ENCODE assay signal across 8 cellular contexts in the genomic region with DNA sequence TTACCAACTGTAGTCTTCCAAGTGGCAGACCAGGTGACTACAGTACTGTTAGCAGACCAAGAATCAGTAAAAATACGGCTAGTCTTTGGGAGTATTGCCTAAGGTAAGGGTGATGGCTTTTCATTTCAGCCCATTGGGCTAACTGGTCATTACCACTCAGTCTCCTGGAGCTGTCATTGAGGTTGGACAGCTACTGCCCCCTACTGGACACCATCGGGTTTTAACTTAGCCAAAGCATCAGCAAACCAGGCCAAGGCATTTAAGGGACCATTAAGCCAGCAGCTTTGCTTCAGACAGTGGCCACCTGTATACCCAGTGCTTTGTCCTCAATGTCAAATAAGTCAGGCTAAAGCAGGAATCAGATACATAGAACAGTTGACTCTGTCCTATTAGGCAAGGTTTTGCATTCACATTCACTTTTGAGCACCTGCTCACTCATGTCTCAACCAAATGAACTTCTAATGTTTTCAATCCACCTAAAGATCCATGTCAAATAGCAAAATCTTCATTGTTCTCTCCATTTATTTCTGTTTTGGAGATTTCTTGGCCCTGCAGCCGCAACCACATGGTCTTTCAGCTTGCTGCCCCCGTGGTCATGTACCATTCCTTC.
DNase-seq lines count a peak whose midpoint lies in the region; ATAC-seq and TF ChIP-seq lines count a peak whose summit lies in the region.

No MANE protein-coding gene starts in this region.

- 73 to 77% methylated on average over 4 of the region's 4 CpGs for WGBS in lung, 2 donors

- no peak for TF ChIP-seq EP300 in Ishikawa (IDR thresholded peaks at IDR 0.05; ENCODE audit: borderline replicate concordance)

- POLR2A ChIA-PET in CD4-positive, alpha-beta memory T cell (lab: Charles Lee; ENCODE audit: partially characterized antibody), result no interaction called here

- no peaks in the 10 kb centered on the region for H3K27me3 Mint-ChIP-seq in CD4-positive, alpha-beta memory T cell

- H3K4me1 Mint-ChIP-seq in CD4-positive, alpha-beta memory T cell, result no peaks in the 10 kb centered on the region

- H3K27me3 ChIP-seq in CD4-positive, alpha-beta memory T cell (ENCODE audit: insufficient read depth, low read length), result no peaks in the 10 kb centered on the region
- H3K27me3 ChIP-seq in lung (ENCODE audit: control insufficient read depth, insufficient read depth), result no peaks in the 10 kb centered on the region

- H3K9me3 ChIP-seq in CD4-positive, alpha-beta memory T cell (ENCODE audit: control insufficient read depth in 1 of 2, low read length in 2 of 2), result no peaks in the 10 kb centered on the region
- no peaks in the 10 kb centered on the region for H3K9me3 ChIP-seq in lung (ENCODE audit: control insufficient read depth in 2 of 2, insufficient read depth in 1 of 2, low read length in 1 of 2)

- TF ChIP-seq CTCF in lung (IDR thresholded peaks at IDR 0.05; ENCODE audit: control extremely low read depth, extremely low read depth), result peak; percentile 49

- H3K4me3 Mint-ChIP-seq in CD4-positive, alpha-beta memory T cell, result no peak overlapping the region

- no peaks in the 10 kb centered on the region for H3K36me3 ChIP-seq in CD4-positive, alpha-beta memory T cell (ENCODE audit: insufficient read depth, low read length)
- peaks cover 0 to 1% of the 10 kb centered on the region in 2 donors for H3K36me3 ChIP-seq in lung (ENCODE audit: control insufficient read depth in 2 of 2, insufficient read depth in 2 of 2, low read length in 2 of 2)

- H3K9me3 Mint-ChIP-seq in CD4-positive, alpha-beta memory T cell, result no peaks in the 10 kb centered on the region

- no peak overlapping the region for H3K27ac ChIP-seq in CD4-positive, alpha-beta memory T cell (ENCODE audit: low read depth, low read length)
- no peak overlapping the region for H3K27ac ChIP-seq in lung (ENCODE audit: low read depth in 1 of 2, low read length in 1 of 2)

- peak; percentile 39 to 51 (median 43) for DNase-seq in CD4-positive, alpha-beta memory T cell
- peak; percentile 16 for DNase-seq in activated CD4-positive, CD25-positive, alpha-beta regulatory T cell treated with anti-CD3 and anti-CD28 coated beads, Interleukin-2, amount 50 U/mL, for 16 hours (ENCODE audit: low read depth, low spot score)
- DNase-seq in dermis blood vessel endothelial cell (peak; percentile 87), lung (ENCODE audit: low spot score) (peak; percentile 55)
- peak; percentile 3 to 20 for DNase-seq in stimulated activated CD8-positive, alpha-beta memory T cell treated with anti-CD3 and anti-CD28 coated beads, Interleukin-4, amount 100 ng/mL, for 1 hour (ENCODE audit: low read depth in 2 of 2, low spot score in 1 of 2)

- TF ChIP-seq RAD21 in Ishikawa (IDR thresholded peaks at IDR 0.05; ENCODE audit: low read depth), result peak; percentile 70

- peak; percentile 68 for ATAC-seq in GM19395 (IDR thresholded peaks at IDR 0.05; ENCODE audit: unreplicated experiment)
- ATAC-seq in lung (ENCODE audit: insufficient read depth, low FRiP score), result peak; percentile 62
- no peak for ATAC-seq in GM18517 (IDR thresholded peaks at IDR 0.05; ENCODE audit: unreplicated experiment)

- no peak overlapping the region for H3K4me3 ChIP-seq in CD4-positive, alpha-beta memory T cell (ENCODE audit: low read length in 2 of 2)
- no peak overlapping the region for H3K4me3 ChIP-seq in lung

- H3K4me1 ChIP-seq in CD4-positive, alpha-beta memory T cell (ENCODE audit: insufficient read depth, low read length), result no peaks in the 10 kb centered on the region
- no peaks in the 10 kb centered on the region for H3K4me1 ChIP-seq in lung (ENCODE audit: control insufficient read depth in 2 of 2, insufficient read depth in 2 of 2, low read length in 2 of 2)

- H3K27ac Mint-ChIP-seq in CD4-positive, alpha-beta memory T cell, result no peak overlapping the region

- H3K36me3 Mint-ChIP-seq in CD4-positive, alpha-beta memory T cell, result no peaks in the 10 kb centered on the region

- CTCF ChIA-PET in CD4-positive, alpha-beta memory T cell (lab: Charles Lee; ENCODE audit: partially characterized antibody), result interaction anchor here (0.7 to 4.2 kb wide), 8 partner anchors 10 to 1031 kb away, joined by 3 to 12 read pairs (median 4); no protein-coding TSS in a partner anchor

- intact Hi-C loops in CD4-positive, alpha-beta memory T cell (cut with micrococcal nuclease), result loop anchor here (1.0 to 5.0 kb wide), 2 partner anchors 221 to 409 kb away; no protein-coding TSS in a partner anchor

TF ChIP-seq in Ishikawa, 13 proteins besides CTCF, POLR2A, EP300 and RAD21:
- TF ChIP-seq ZBTB7A (IDR thresholded peaks at IDR 0.05; ENCODE audit: low read depth), result no peak
- TF ChIP-seq, protein P1, sequence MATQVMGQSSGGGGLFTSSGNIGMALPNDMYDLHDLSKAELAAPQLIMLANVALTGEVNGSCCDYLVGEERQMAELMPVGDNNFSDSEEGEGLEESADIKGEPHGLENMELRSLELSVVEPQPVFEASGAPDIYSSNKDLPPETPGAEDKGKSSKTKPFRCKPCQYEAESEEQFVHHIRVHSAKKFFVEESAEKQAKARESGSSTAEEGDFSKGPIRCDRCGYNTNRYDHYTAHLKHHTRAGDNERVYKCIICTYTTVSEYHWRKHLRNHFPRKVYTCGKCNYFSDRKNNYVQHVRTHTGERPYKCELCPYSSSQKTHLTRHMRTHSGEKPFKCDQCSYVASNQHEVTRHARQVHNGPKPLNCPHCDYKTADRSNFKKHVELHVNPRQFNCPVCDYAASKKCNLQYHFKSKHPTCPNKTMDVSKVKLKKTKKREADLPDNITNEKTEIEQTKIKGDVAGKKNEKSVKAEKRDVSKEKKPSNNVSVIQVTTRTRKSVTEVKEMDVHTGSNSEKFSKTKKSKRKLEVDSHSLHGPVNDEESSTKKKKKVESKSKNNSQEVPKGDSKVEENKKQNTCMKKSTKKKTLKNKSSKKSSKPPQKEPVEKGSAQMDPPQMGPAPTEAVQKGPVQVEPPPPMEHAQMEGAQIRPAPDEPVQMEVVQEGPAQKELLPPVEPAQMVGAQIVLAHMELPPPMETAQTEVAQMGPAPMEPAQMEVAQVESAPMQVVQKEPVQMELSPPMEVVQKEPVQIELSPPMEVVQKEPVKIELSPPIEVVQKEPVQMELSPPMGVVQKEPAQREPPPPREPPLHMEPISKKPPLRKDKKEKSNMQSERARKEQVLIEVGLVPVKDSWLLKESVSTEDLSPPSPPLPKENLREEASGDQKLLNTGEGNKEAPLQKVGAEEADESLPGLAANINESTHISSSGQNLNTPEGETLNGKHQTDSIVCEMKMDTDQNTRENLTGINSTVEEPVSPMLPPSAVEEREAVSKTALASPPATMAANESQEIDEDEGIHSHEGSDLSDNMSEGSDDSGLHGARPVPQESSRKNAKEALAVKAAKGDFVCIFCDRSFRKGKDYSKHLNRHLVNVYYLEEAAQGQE (IDR thresholded peaks at IDR 0.05; ENCODE audit: low read depth), result no peak
- TF ChIP-seq, protein P2, sequence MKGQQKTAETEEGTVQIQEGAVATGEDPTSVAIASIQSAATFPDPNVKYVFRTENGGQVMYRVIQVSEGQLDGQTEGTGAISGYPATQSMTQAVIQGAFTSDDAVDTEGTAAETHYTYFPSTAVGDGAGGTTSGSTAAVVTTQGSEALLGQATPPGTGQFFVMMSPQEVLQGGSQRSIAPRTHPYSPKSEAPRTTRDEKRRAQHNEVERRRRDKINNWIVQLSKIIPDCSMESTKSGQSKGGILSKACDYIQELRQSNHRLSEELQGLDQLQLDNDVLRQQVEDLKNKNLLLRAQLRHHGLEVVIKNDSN (IDR thresholded peaks at IDR 0.05), result no peak
- no peak for TF ChIP-seq TEAD4 (IDR thresholded peaks at IDR 0.05)
- TF ChIP-seq YY1 (IDR thresholded peaks at IDR 0.05; ENCODE audit: low read depth), result no peak
- TF ChIP-seq NFIC (IDR thresholded peaks at IDR 0.05), result no peak
- TF ChIP-seq, protein P3, sequence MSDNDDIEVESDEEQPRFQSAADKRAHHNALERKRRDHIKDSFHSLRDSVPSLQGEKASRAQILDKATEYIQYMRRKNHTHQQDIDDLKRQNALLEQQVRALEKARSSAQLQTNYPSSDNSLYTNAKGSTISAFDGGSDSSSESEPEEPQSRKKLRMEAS (IDR thresholded peaks at IDR 0.05), result no peak
- TF ChIP-seq CEBPB (IDR thresholded peaks at IDR 0.05), result no peak
- TF ChIP-seq CREB1 (IDR thresholded peaks at IDR 0.05; ENCODE audit: low read depth), result no peak
- no peak for TF ChIP-seq FOXM1 (IDR thresholded peaks at IDR 0.05; ENCODE audit: borderline replicate concordance, low read depth)
- no peak for TF ChIP-seq TCF12 (IDR thresholded peaks at IDR 0.05; ENCODE audit: low read depth)
- no peak for TF ChIP-seq TAF1 (IDR thresholded peaks at IDR 0.05; ENCODE audit: low read depth)
- no peak for TF ChIP-seq EGR1 (IDR thresholded peaks at IDR 0.05)

Comparison
In these comparisons a context has a peak if more than half of its experiments do, and no peak if none do; other contexts are left out.
1. DNase-seq: peak in every context shown above with its lines; median percentile 87 in dermis blood vessel endothelial cell; 55 in lung; 43 in CD4-positive, alpha-beta memory T cell; 16 in activated CD4-positive, CD25-positive, alpha-beta regulatory T cell treated with anti-CD3 and anti-CD28 coated beads, Interleukin-2, amount 50 U/mL, for 16 hours; 12 in stimulated activated CD8-positive, alpha-beta memory T cell treated with anti-CD3 and anti-CD28 coated beads, Interleukin-4, amount 100 ng/mL, for 1 hour.